1 cellular context compared by ENCODE assay signal in the genomic region with DNA sequence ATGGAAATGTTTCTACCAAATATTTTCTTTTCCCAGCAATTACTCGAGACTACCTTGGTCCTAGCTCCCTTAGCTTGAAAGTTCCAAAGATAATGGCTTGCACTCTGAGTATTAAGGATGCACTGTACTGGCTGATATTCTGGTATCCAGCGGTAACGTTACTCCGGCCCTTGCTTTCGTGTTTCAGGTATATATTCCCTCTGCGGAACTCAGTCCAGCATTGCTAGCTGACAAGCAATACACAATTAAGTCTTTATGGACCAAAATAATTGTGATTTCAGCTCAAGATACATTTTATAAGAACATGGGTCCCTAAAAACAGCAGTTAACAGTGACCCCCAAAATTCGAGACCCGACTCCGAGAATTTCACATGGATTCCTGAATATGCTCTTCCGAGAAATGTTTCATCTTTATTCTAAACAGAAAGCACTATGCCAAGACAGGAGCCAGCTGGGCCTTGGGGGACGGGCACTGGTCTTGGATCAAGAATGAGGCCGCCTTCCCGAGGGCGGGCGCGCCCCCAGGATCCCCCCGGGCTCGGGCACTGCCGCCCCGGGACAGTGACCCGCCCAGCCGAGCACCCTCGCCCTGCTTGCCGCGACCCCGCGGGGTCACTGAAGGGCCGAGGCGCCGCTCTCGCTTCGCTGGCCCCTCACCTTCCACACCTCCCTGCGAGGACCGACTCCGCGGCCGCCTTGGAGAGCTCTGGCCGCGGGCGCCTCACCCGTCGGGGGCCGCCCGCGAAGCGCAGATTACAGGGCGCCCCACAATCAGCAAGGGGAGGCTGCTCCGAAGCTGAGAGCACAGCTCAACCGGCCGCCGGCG.
A peak's percentile ranks its signal among the peaks of the same experiment; 100 is the strongest.
TF ChIP-seq lines count a peak whose summit lies in the region.

No MANE protein-coding gene starts in this region.

TF ChIP-seq in HCT116, 20 proteins besides CTCF, POLR2A, EP300 and RAD21 (continued from another document):
- TF ChIP-seq, protein P1, sequence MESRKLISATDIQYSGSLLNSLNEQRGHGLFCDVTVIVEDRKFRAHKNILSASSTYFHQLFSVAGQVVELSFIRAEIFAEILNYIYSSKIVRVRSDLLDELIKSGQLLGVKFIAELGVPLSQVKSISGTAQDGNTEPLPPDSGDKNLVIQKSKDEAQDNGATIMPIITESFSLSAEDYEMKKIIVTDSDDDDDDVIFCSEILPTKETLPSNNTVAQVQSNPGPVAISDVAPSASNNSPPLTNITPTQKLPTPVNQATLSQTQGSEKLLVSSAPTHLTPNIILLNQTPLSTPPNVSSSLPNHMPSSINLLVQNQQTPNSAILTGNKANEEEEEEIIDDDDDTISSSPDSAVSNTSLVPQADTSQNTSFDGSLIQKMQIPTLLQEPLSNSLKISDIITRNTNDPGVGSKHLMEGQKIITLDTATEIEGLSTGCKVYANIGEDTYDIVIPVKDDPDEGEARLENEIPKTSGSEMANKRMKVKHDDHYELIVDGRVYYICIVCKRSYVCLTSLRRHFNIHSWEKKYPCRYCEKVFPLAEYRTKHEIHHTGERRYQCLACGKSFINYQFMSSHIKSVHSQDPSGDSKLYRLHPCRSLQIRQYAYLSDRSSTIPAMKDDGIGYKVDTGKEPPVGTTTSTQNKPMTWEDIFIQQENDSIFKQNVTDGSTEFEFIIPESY (IDR thresholded peaks at IDR 0.05; ENCODE audit: extremely low read depth, insufficient replicate concordance, low read length), result no peak
- TF ChIP-seq POLR2AphosphoS5 (IDR thresholded peaks at IDR 0.05; ENCODE audit: low read depth, low read length), result no peak
- no peak for TF ChIP-seq ZNF274 (IDR thresholded peaks at IDR 0.05; ENCODE audit: low read depth, low read length)
- TF ChIP-seq SP1 (IDR thresholded peaks at IDR 0.05; ENCODE audit: low read depth), result no peak
- no peak for TF ChIP-seq EZH2phosphoT487 (IDR thresholded peaks at IDR 0.05; ENCODE audit: borderline replicate concordance)
- no peak for TF ChIP-seq YY1 (IDR thresholded peaks at IDR 0.05; ENCODE audit: extremely low read depth, insufficient replicate concordance, low read depth, low read length)
- no peak for TF ChIP-seq JUND (IDR thresholded peaks at IDR 0.05)
- peak; percentile 73 for TF ChIP-seq ZFX (IDR thresholded peaks at IDR 0.05)
- TF ChIP-seq, protein P2, sequence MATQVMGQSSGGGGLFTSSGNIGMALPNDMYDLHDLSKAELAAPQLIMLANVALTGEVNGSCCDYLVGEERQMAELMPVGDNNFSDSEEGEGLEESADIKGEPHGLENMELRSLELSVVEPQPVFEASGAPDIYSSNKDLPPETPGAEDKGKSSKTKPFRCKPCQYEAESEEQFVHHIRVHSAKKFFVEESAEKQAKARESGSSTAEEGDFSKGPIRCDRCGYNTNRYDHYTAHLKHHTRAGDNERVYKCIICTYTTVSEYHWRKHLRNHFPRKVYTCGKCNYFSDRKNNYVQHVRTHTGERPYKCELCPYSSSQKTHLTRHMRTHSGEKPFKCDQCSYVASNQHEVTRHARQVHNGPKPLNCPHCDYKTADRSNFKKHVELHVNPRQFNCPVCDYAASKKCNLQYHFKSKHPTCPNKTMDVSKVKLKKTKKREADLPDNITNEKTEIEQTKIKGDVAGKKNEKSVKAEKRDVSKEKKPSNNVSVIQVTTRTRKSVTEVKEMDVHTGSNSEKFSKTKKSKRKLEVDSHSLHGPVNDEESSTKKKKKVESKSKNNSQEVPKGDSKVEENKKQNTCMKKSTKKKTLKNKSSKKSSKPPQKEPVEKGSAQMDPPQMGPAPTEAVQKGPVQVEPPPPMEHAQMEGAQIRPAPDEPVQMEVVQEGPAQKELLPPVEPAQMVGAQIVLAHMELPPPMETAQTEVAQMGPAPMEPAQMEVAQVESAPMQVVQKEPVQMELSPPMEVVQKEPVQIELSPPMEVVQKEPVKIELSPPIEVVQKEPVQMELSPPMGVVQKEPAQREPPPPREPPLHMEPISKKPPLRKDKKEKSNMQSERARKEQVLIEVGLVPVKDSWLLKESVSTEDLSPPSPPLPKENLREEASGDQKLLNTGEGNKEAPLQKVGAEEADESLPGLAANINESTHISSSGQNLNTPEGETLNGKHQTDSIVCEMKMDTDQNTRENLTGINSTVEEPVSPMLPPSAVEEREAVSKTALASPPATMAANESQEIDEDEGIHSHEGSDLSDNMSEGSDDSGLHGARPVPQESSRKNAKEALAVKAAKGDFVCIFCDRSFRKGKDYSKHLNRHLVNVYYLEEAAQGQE (IDR thresholded peaks at IDR 0.05; ENCODE audit: low read depth), result no peak
- TF ChIP-seq CBX3 (IDR thresholded peaks at IDR 0.05; ENCODE audit: low read depth), result no peak
- TF ChIP-seq EZH2 (IDR thresholded peaks at IDR 0.05), result no peak
- TF ChIP-seq FOSL1 (IDR thresholded peaks at IDR 0.05; ENCODE audit: low read depth), result no peak
